11 cellular contexts compared by ENCODE assay signal in genomic region chr1:33418811-33419210, GRCh38.
"Had no signal": no experiment of that assay in that cellular context is flagged by ENCODE, and none has a peak within 500 bp of the region (broad histone marks: within the 10 kb centered on the region; RNA-seq: fewer than 3 reads in every experiment).

No MANE protein-coding gene starts in this region.

- H3K27ac ChIP-seq: GM23248 had no signal

- H3K4me3 Mint-ChIP-seq: GM23338, H9, HFFc6 had no signal

- H3K4me1 ChIP-seq: HAP-1 had no signal

- H3K4me2 ChIP-seq: GM23338 had no signal

- H3K4me3 ChIP-seq: GM23248, GM23338, HAP-1 had no signal

- ATAC-seq: GM23338, HCT116 had no signal

- H3K27ac Mint-ChIP-seq: GM23338, H9, HFFc6 had no signal

- DNase-seq: GM23248, GOT3, H7, H9, HCEC 1CT, HFFc6 had no signal

- H3K9ac ChIP-seq: GM23248 had no signal

- H2AFZ ChIP-seq: GM23248, GM23338 had no signal

- FAIRE-seq: H1, H54 had no signal

- H3K36me3 ChIP-seq: HAP-1 had no signal
